Comparison of ENCODE assay signal across 25 cellular contexts in the genomic region with DNA sequence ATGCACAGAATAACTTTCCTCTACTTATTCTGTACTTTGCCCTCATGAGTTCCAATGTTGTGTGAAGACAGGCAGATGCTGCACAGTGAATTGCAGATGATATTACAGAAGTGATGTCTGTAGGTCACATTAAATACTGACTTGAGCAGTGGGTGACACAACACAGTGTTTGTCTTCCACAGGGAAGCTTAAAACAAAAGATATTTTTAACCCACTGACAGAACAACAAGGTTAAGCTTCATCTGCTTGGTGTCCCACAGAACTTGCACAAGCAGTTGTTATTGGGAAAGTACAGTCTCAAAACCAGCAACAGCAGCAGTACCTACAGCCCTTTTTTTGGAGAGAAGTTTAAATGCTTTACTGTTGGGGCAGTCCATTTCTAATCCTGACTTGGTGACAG. TPM values are rescaled to one million over a fixed set of nuclear protein-coding genes. Genes with fewer than 3 reads are reported as not detected.
DNase-seq lines count a peak whose midpoint lies in the region; ATAC-seq and TF ChIP-seq lines count a peak whose summit lies in the region.
"Had no signal": no experiment of that assay in that cellular context is flagged by ENCODE, and none has a peak within 500 bp of the region (broad histone marks: within the 10 kb centered on the region; RNA-seq: fewer than 3 reads in every experiment).

No MANE protein-coding gene starts in this region.

- H3K27me3 ChIP-seq in cardiac muscle cell: no peaks in the 10 kb centered on the region
- H3K27me3 ChIP-seq in neutrophil: no peaks in the 10 kb centered on the region
- H3K27me3 ChIP-seq in BE2C: no peaks in the 10 kb centered on the region
- H3K27me3 ChIP-seq: right lobe of liver, upper lobe of left lung had no signal

- peaks cover 5% of the 10 kb centered on the region for H3K9me3 Mint-ChIP-seq in activated T-cell treated with anti-CD3 and anti-CD28 coated beads, Interleukin-2, amount 50 U/mL, for 24 hours
- H3K9me3 Mint-ChIP-seq in activated T-cell treated with anti-CD3 and anti-CD28 coated beads, Interleukin-2, amount 50 U/mL, for 4 hours: peaks cover 4% of the 10 kb centered on the region
- no peaks in the 10 kb centered on the region for H3K9me3 Mint-ChIP-seq in activated B cell treated with CpG ODN at 0.5 μM for 24 hours
- H3K9me3 Mint-ChIP-seq: activated CD4-positive, alpha-beta T cell treated with anti-CD3 and anti-CD28 coated beads, Interleukin-2, amount 10 ng/mL, durations not matched to agents 7 days and 5 days had no signal

- DNase-seq in activated T-cell treated with anti-CD3 and anti-CD28 coated beads, Interleukin-2, amount 50 U/mL, for 24 hours: no peak
- no peak for DNase-seq in activated T-cell treated with anti-CD3 and anti-CD28 coated beads, Interleukin-2, amount 50 U/mL, for 4 hours
- DNase-seq in activated B cell treated with CpG ODN at 0.5 μM for 24 hours (no peak), cardiac muscle cell (ENCODE audit: low read depth in 1 of 2, low spot score in 1 of 2) (no peak), cerebellum (ENCODE audit: low spot score) (no peak), DMS53 (lab: John Stamatoyannopoulos, UW) (no peak), BE2C (no peak)
- DNase-seq: activated CD4-positive, alpha-beta T cell treated with anti-CD3 and anti-CD28 coated beads, Interleukin-2, amount 10 ng/mL, durations not matched to agents 7 days and 5 days; activated naive CD4-positive, alpha-beta T cell treated with anti-CD3 and anti-CD28 coated beads, Interleukin-2, amount 50 U/mL, for 16 hours; cortex of kidney; EL; GOT3; left colon; NCI-H146; NCI-H524 treated with DMSO at 0.1 percent for 48 hours; right lobe of liver; SK-N-SH; stimulated activated CD8-positive, alpha-beta memory T cell treated with anti-CD3 and anti-CD28 coated beads, Interleukin-4, amount 100 ng/mL, for 48 hours; upper lobe of left lung had no signal

- intact Hi-C loops in activated B cell treated with CpG ODN at 0.5 μM for 24 hours (cut with micrococcal nuclease): no loop called here

- H3K27me3 Mint-ChIP-seq in activated T-cell treated with anti-CD3 and anti-CD28 coated beads, Interleukin-2, amount 50 U/mL, for 24 hours: no peaks in the 10 kb centered on the region
- H3K27me3 Mint-ChIP-seq in activated T-cell treated with anti-CD3 and anti-CD28 coated beads, Interleukin-2, amount 50 U/mL, for 4 hours (ENCODE audit: low read depth): no peaks in the 10 kb centered on the region
- no peaks in the 10 kb centered on the region for H3K27me3 Mint-ChIP-seq in activated B cell treated with CpG ODN at 0.5 μM for 24 hours
- H3K27me3 Mint-ChIP-seq: activated CD4-positive, alpha-beta T cell treated with anti-CD3 and anti-CD28 coated beads, Interleukin-2, amount 10 ng/mL, durations not matched to agents 7 days and 5 days; brain had no signal

- H3K4me3 ChIP-seq in cardiac muscle cell (no peak overlapping the region), neutrophil (ENCODE audit: low read depth in 1 of 2, low read length in 1 of 2) (no peak overlapping the region), BE2C (ENCODE audit: low read depth, low read length) (no peak overlapping the region)
- H3K4me3 ChIP-seq: right lobe of liver, upper lobe of left lung had no signal

- H3K4me1 Mint-ChIP-seq in activated T-cell treated with anti-CD3 and anti-CD28 coated beads, Interleukin-2, amount 50 U/mL, for 24 hours (ENCODE audit: low read depth): peaks cover 20% of the 10 kb centered on the region
- peaks cover 10% of the 10 kb centered on the region for H3K4me1 Mint-ChIP-seq in activated T-cell treated with anti-CD3 and anti-CD28 coated beads, Interleukin-2, amount 50 U/mL, for 4 hours (ENCODE audit: low read depth)
- H3K4me1 Mint-ChIP-seq in activated B cell treated with CpG ODN at 0.5 μM for 24 hours: peaks cover 12% of the 10 kb centered on the region

- peaks cover 15% of the 10 kb centered on the region for H3K36me3 ChIP-seq in cardiac muscle cell
- peaks cover 53% of the 10 kb centered on the region for H3K36me3 ChIP-seq in neutrophil
- H3K36me3 ChIP-seq in BE2C: peaks cover 8% of the 10 kb centered on the region

- peak overlapping the region; percentile 7 for H3K27ac Mint-ChIP-seq in activated T-cell treated with anti-CD3 and anti-CD28 coated beads, Interleukin-2, amount 50 U/mL, for 24 hours
- peak overlapping the region; percentile 41 for H3K27ac Mint-ChIP-seq in activated B cell treated with CpG ODN at 0.5 μM for 24 hours
- H3K27ac Mint-ChIP-seq: activated CD4-positive, alpha-beta T cell treated with anti-CD3 and anti-CD28 coated beads, Interleukin-2, amount 10 ng/mL, durations not matched to agents 7 days and 5 days; nephron had no signal

- H3K9me3 ChIP-seq in cardiac muscle cell (ENCODE audit: low read depth): no peaks in the 10 kb centered on the region
- no peaks in the 10 kb centered on the region for H3K9me3 ChIP-seq in neutrophil
- no peaks in the 10 kb centered on the region for H3K9me3 ChIP-seq in BE2C
- H3K9me3 ChIP-seq: right lobe of liver, SK-N-SH, upper lobe of left lung had no signal

- peaks cover 86% of the 10 kb centered on the region for H3K36me3 Mint-ChIP-seq in activated T-cell treated with anti-CD3 and anti-CD28 coated beads, Interleukin-2, amount 50 U/mL, for 24 hours (ENCODE audit: low read depth)
- H3K36me3 Mint-ChIP-seq in activated T-cell treated with anti-CD3 and anti-CD28 coated beads, Interleukin-2, amount 50 U/mL, for 4 hours (ENCODE audit: insufficient read depth): peaks cover 36% of the 10 kb centered on the region
- peaks cover 41% of the 10 kb centered on the region for H3K36me3 Mint-ChIP-seq in activated B cell treated with CpG ODN at 0.5 μM for 24 hours (ENCODE audit: low read depth)

- ATAC-seq in activated T-cell treated with anti-CD3 and anti-CD28 coated beads, Interleukin-2, amount 50 U/mL, for 4 hours: no peak
- no peak for ATAC-seq in activated B cell treated with CpG ODN at 0.5 μM for 24 hours (ENCODE audit: low read depth)
- ATAC-seq: left colon had no signal

- H3K4me1 ChIP-seq in cardiac muscle cell (ENCODE audit: low read depth) (peaks cover 11% of the 10 kb centered on the region), neutrophil (ENCODE audit: control insufficient read depth in 1 of 2, insufficient read depth in 1 of 2, low read depth in 1 of 2, low read length in 1 of 2) (peaks cover 15 to 16% of the 10 kb centered on the region in 2 experiments), BE2C (no peaks in the 10 kb centered on the region)
- H3K4me1 ChIP-seq: parathyroid adenoma, right lobe of liver had no signal

- CTCF ChIA-PET in activated B cell treated with CpG ODN at 0.5 μM for 24 hours (lab: Charles Lee): no interaction called here

- POLR2A ChIA-PET in activated B cell treated with CpG ODN at 0.5 μM for 24 hours (lab: Charles Lee): interaction anchor here (1.4 kb wide), 1 partner anchor 93 kb away, joined by 3 read pairs; a partner anchor contains a TSS

- H3K4me3 Mint-ChIP-seq in activated T-cell treated with anti-CD3 and anti-CD28 coated beads, Interleukin-2, amount 50 U/mL, for 24 hours: no peak overlapping the region
- H3K4me3 Mint-ChIP-seq in activated T-cell treated with anti-CD3 and anti-CD28 coated beads, Interleukin-2, amount 50 U/mL, for 4 hours: no peak overlapping the region
- no peak overlapping the region for H3K4me3 Mint-ChIP-seq in activated B cell treated with CpG ODN at 0.5 μM for 24 hours
- H3K4me3 Mint-ChIP-seq: activated CD4-positive, alpha-beta T cell treated with anti-CD3 and anti-CD28 coated beads, Interleukin-2, amount 10 ng/mL, durations not matched to agents 7 days and 5 days; brain; nephron had no signal

- TF ChIP-seq CTCF in activated B cell treated with CpG ODN at 0.5 μM for 24 hours (IDR thresholded peaks at IDR 0.05) (no peak), cardiac muscle cell (IDR thresholded peaks at IDR 0.05; ENCODE audit: low read depth, low read length) (no peak), neutrophil (IDR thresholded peaks at IDR 0.05) (no peak), BE2C (IDR thresholded peaks at IDR 0.05; ENCODE audit: low read depth, low read length) (no peak)

- H3K27ac ChIP-seq in cardiac muscle cell (peak overlapping the region; percentile 76), neutrophil (peak overlapping the region; percentile 33)
- H3K27ac ChIP-seq: parathyroid adenoma, right lobe of liver, upper lobe of left lung had no signal

RNA-seq across cellular contexts. Expression of a gene that starts 10.5 kb away (rescaled TPM):
- 1 to 10 TPM; 2.6 to 3.0 (median 2.7) TPM for total RNA-seq in activated T-cell treated with anti-CD3 and anti-CD28 coated beads, Interleukin-2, amount 50 U/mL, for 4 hours
- 6.7 and 7.9 TPM in 2 replicates for total RNA-seq in activated B cell treated with CpG ODN at 0.5 μM for 24 hours
- 0.70 and 3.3 TPM in 2 replicates for total RNA-seq in cardiac muscle cell
- polyA plus RNA-seq in cardiac muscle cell: 0.72 and 1.4 TPM in 2 replicates
- total RNA-seq in cerebellum: 12.2 TPM
- polyA plus RNA-seq in BE2C (2012; ENCODE audit: insufficient read depth, insufficient read length, low read depth): 0.49 TPM
- total RNA-seq: M059J had no signal
- polyA plus RNA-seq: BJ, SK-N-SH had no signal
